In genomic region chr2:180971811-180972210, GRCh38 we compare ENCODE assay signal across 11 cellular contexts.
"Had no signal": no experiment of that assay in that cellular context is flagged by ENCODE, and none has a peak within 500 bp of the region (broad histone marks: within the 10 kb centered on the region; RNA-seq: fewer than 3 reads in every experiment).

No MANE protein-coding gene starts in this region.

- H2AFZ ChIP-seq: GM23248, GM23338 had no signal

- H3K9ac ChIP-seq: GM23248 had no signal

- H3K9me3 ChIP-seq: HAP-1 had no signal

- ATAC-seq: GM23338, HCT116 had no signal

- H3K4me2 ChIP-seq: GM23338 had no signal

- DNase-seq: GM23248, GOT3, H7, H9, HCEC 1CT, HFFc6 had no signal

- FAIRE-seq: H1, H54 had no signal

- H3K4me3 ChIP-seq: GM23248, GM23338, HAP-1 had no signal

- H3K27ac ChIP-seq: GM23248 had no signal

- H3K36me3 ChIP-seq: HAP-1 had no signal
